Comparison of ENCODE assay signal across 13 cellular contexts in genomic region chr2:233501198-233502076, GRCh38.
DNase-seq lines count a peak whose midpoint lies in the region; ATAC-seq and TF ChIP-seq lines count a peak whose summit lies in the region.
"Had no signal": no experiment of that assay in that cellular context is flagged by ENCODE, and none has a peak within 500 bp of the region (broad histone marks: within the 10 kb centered on the region; RNA-seq: fewer than 3 reads in every experiment).

No MANE protein-coding gene starts in this region.

- peaks cover 38% of the 10 kb centered on the region for H3K9me3 Mint-ChIP-seq in activated naive CD4-positive, alpha-beta T cell treated with anti-CD3 and anti-CD28 coated beads, Interleukin-2, amount 50 U/mL, for 24 hours
- H3K9me3 Mint-ChIP-seq in stimulated activated naive CD8-positive, alpha-beta T cell treated with anti-CD3 and anti-CD28 coated beads, Interleukin-15, amount 100 ng/mL, for 72 hours = peaks cover 28 to 34% of the 10 kb centered on the region in 2 donors

- H3K36me3 ChIP-seq in effector memory CD4-positive, alpha-beta T cell (ENCODE audit: control insufficient read depth, insufficient read depth, low read length) = no peaks in the 10 kb centered on the region
- H3K36me3 ChIP-seq: WERI-Rb-1 had no signal

- H3K4me1 ChIP-seq in effector memory CD4-positive, alpha-beta T cell (ENCODE audit: control insufficient read depth, insufficient read depth, low read length, poor library complexity, severe bottlenecking) = no peaks in the 10 kb centered on the region
- H3K4me1 ChIP-seq: Peyer's patch had no signal

- H3K36me3 Mint-ChIP-seq in activated naive CD4-positive, alpha-beta T cell treated with anti-CD3 and anti-CD28 coated beads, Interleukin-2, amount 50 U/mL, for 24 hours = peaks cover 55% of the 10 kb centered on the region

- no peak overlapping the region for H3K4me3 Mint-ChIP-seq in activated naive CD4-positive, alpha-beta T cell treated with anti-CD3 and anti-CD28 coated beads, Interleukin-2, amount 50 U/mL, for 24 hours
- H3K4me3 Mint-ChIP-seq in stimulated activated naive CD8-positive, alpha-beta T cell treated with anti-CD3 and anti-CD28 coated beads, Interleukin-15, amount 100 ng/mL, for 72 hours = no peak overlapping the region
- H3K4me3 Mint-ChIP-seq: activated naive CD4-positive, alpha-beta T cell treated with anti-CD3 and anti-CD28 coated beads for 36 hours; IgD-negative memory B cell had no signal

- H3K27me3 ChIP-seq in effector memory CD4-positive, alpha-beta T cell (replicated peaks; ENCODE audit: control insufficient read depth, insufficient read depth, low read length, poor library complexity, severe bottlenecking) = no peaks in the 10 kb centered on the region
- H3K27me3 ChIP-seq: Peyer's patch had no signal

- no peak overlapping the region for H3K27ac ChIP-seq in effector memory CD4-positive, alpha-beta T cell (ENCODE audit: insufficient read depth, low read length, poor library complexity, severe bottlenecking)
- H3K27ac ChIP-seq: Peyer's patch, WERI-Rb-1 had no signal

- H3K4me1 Mint-ChIP-seq in activated naive CD4-positive, alpha-beta T cell treated with anti-CD3 and anti-CD28 coated beads, Interleukin-2, amount 50 U/mL, for 24 hours = no peaks in the 10 kb centered on the region
- H3K4me1 Mint-ChIP-seq in stimulated activated naive CD8-positive, alpha-beta T cell treated with anti-CD3 and anti-CD28 coated beads, Interleukin-15, amount 100 ng/mL, for 72 hours = peaks cover 33% of the 10 kb centered on the region

- no peak overlapping the region for H3K4me3 ChIP-seq in cardiac fibroblast (replicated peaks in 1 of 2; ENCODE audit: low read depth in 2 of 2, low read length in 2 of 2)
- no peak overlapping the region for H3K4me3 ChIP-seq in effector memory CD4-positive, alpha-beta T cell (ENCODE audit: insufficient read depth, low read depth, low read length, poor library complexity, severe bottlenecking)
- H3K4me3 ChIP-seq: Peyer's patch had no signal

- H3K9me3 ChIP-seq in effector memory CD4-positive, alpha-beta T cell (ENCODE audit: control insufficient read depth, low read length) = peaks cover 7% of the 10 kb centered on the region

- H3K27ac Mint-ChIP-seq in activated naive CD4-positive, alpha-beta T cell treated with anti-CD3 and anti-CD28 coated beads, Interleukin-2, amount 50 U/mL, for 24 hours = peak overlapping the region; percentile 23
- peak overlapping the region in 1 of 2 donors; percentile 74 for H3K27ac Mint-ChIP-seq in stimulated activated naive CD8-positive, alpha-beta T cell treated with anti-CD3 and anti-CD28 coated beads, Interleukin-15, amount 100 ng/mL, for 72 hours
- H3K27ac Mint-ChIP-seq: activated naive CD4-positive, alpha-beta T cell treated with anti-CD3 and anti-CD28 coated beads for 36 hours; IgD-negative memory B cell had no signal

- no peak for DNase-seq in activated naive CD4-positive, alpha-beta T cell (lab: John Stamatoyannopoulos, UW)
- peak; percentile 31 to 64 for DNase-seq in cardiac fibroblast (ENCODE audit: low read depth in 2 of 2)
- DNase-seq in stimulated activated naive CD8-positive, alpha-beta T cell treated with anti-CD3 and anti-CD28 coated beads, Interleukin-15, amount 100 ng/mL, for 72 hours = no peak
- DNase-seq in effector memory CD4-positive, alpha-beta T cell = no peak
- no peak for DNase-seq in stimulated activated CD4-positive, alpha-beta T cell treated with anti-CD3 and anti-CD28 coated beads, Interleukin-2, amount 100 ng/mL, for 48 hours
- DNase-seq: activated naive CD4-positive, alpha-beta T cell treated with anti-CD3 and anti-CD28 coated beads for 36 hours; GF-D8; Peyer's patch; WERI-Rb-1 had no signal

- no peak for TF ChIP-seq CTCF in cardiac fibroblast (IDR thresholded peaks at IDR 0.05; ENCODE audit: low read depth, low read length)

- no peaks in the 10 kb centered on the region for H3K27me3 Mint-ChIP-seq in activated naive CD4-positive, alpha-beta T cell treated with anti-CD3 and anti-CD28 coated beads, Interleukin-2, amount 50 U/mL, for 24 hours
- H3K27me3 Mint-ChIP-seq in stimulated activated naive CD8-positive, alpha-beta T cell treated with anti-CD3 and anti-CD28 coated beads, Interleukin-15, amount 100 ng/mL, for 72 hours = no peaks in the 10 kb centered on the region
- H3K27me3 Mint-ChIP-seq: IgD-negative memory B cell had no signal

- ATAC-seq in HG03196 (IDR thresholded peaks at IDR 0.05; ENCODE audit: unreplicated experiment) (peak; percentile 55), HG03520 (IDR thresholded peaks at IDR 0.05; ENCODE audit: unreplicated experiment) (no peak)
- peak; percentile 99 for ATAC-seq in stimulated activated naive CD8-positive, alpha-beta T cell treated with anti-CD3 and anti-CD28 coated beads, Interleukin-15, amount 100 ng/mL, for 72 hours

Comparison
In these comparisons a context has a peak if more than half of its experiments do, and no peak if none do; other contexts are left out.
1. DNase-seq: peak in cardiac fibroblast (2 of 2); none in activated naive CD4-positive, alpha-beta T cell (0 of 4), stimulated activated naive CD8-positive, alpha-beta T cell treated with anti-CD3 and anti-CD28 coated beads, Interleukin-15, amount 100 ng/mL, for 72 hours (0 of 2), effector memory CD4-positive, alpha-beta T cell (0 of 3) and stimulated activated CD4-positive, alpha-beta T cell treated with anti-CD3 and anti-CD28 coated beads, Interleukin-2, amount 100 ng/mL, for 48 hours (0 of 2).